6 cellular contexts compared by ENCODE assay signal in genomic region chr20:61679473-61679872, GRCh38.
"Had no signal": no experiment of that assay in that cellular context is flagged by ENCODE, and none has a peak within 500 bp of the region (broad histone marks: within the 10 kb centered on the region; RNA-seq: fewer than 3 reads in every experiment).

No MANE protein-coding gene starts in this region.

- DNase-seq: H9, HCEC 1CT, IMR-90 had no signal

- H3K4me2 ChIP-seq: GM23338 had no signal

- H3K4me3 Mint-ChIP-seq: GM23338, H9 had no signal

- H2AFZ ChIP-seq: GM23338 had no signal

- H3K4me3 ChIP-seq: GM23338, K562 had no signal

- H3K9me3 Mint-ChIP-seq: GM23338, H9 had no signal

- H3K27ac Mint-ChIP-seq: GM23338, H9 had no signal

- H3K27ac ChIP-seq: HL-60 had no signal

- ATAC-seq: GM23338, K562 had no signal
